ENCODE assay signal across 24 cellular contexts in the genomic region with DNA sequence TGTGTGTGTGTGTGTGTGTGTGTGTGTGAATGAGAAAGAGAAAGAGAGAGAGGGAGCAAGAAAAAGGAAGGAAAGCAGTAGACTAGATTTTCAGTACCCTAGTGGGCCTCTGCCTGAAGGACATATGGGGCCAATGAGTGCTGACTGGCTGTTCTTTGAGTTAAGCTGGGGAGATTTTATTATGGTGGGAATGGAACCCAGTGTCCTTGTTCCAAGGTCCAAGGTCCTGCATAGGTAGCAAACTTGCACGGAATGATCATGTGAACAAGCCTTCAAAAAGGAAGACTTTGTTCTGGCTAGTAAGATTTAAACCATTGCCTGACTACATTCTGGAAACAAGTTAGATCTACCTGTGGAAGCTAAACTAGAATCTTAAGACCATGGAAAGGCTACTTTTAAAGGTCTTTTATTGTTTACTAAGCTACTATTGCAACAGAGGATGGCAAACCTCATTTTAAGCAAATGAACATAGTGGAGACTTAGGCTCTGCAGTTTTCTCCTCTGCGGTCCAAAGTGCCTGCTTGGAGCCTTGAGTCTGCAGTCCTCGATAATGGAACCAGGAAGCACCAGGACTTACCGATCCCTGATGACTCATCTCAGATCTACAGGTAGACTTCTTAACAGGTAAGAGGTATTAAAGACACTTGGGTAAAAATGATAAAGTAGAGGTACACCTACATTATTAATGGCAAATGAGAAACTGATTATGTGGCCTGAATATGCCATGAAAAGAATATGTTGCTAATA. TPM values are rescaled to one million over a fixed set of nuclear protein-coding genes. Genes with fewer than 3 reads are reported as not detected.
A peak's percentile ranks its signal among the peaks of the same experiment; 100 is the strongest.
DNase-seq lines count a peak whose midpoint lies in the region; ATAC-seq and TF ChIP-seq lines count a peak whose summit lies in the region.
"Had no signal": no experiment of that assay in that cellular context is flagged by ENCODE, and none has a peak within 500 bp of the region (broad histone marks: within the 10 kb centered on the region; RNA-seq: fewer than 3 reads in every experiment).

No MANE protein-coding gene starts in this region.

- H3K9ac ChIP-seq in HCT116 (ENCODE audit: low read length) (no peak overlapping the region), colonic mucosa (ENCODE audit: low read depth in 2 of 2, low read length in 2 of 2) (no peak overlapping the region)
- H3K9ac ChIP-seq: BLaER1 treated with 17β-estradiol and CSF1 and Interleukin-3, amounts not matched to agents 10 nM and 100 nM; SK-N-SH had no signal

- no peaks in the 10 kb centered on the region for H3K9me3 Mint-ChIP-seq in type B pancreatic cell
- H3K9me3 Mint-ChIP-seq: CD4-positive, alpha-beta memory T cell; IgD-negative memory B cell had no signal

- H3K9me2 ChIP-seq in HCT116 (ENCODE audit: insufficient read depth) = no peaks in the 10 kb centered on the region
- H3K9me2 ChIP-seq: SK-N-SH had no signal

- intact Hi-C loops in HCT116 (cut with micrococcal nuclease) (no loop called here), colonic mucosa (cut with DNase I) (no loop called here), left colon (cut with DNase I, micrococcal nuclease) (no loop called here)

- no peaks in the 10 kb centered on the region for H3K36me3 ChIP-seq in HCT116 (ENCODE audit: control insufficient read depth in 1 of 2, insufficient read depth in 2 of 2, low read length in 2 of 2)
- no peaks in the 10 kb centered on the region for H3K36me3 ChIP-seq in colonic mucosa
- H3K36me3 ChIP-seq: BLaER1 treated with 17β-estradiol and CSF1 and Interleukin-3, amounts not matched to agents 10 nM and 100 nM had no signal

- no peak for TF ChIP-seq RAD21 in HCT116 (IDR thresholded peaks at IDR 0.05; ENCODE audit: low read depth)

- no peaks in the 10 kb centered on the region for H3K4me1 Mint-ChIP-seq in type B pancreatic cell (ENCODE audit: unreplicated experiment)
- H3K4me1 Mint-ChIP-seq: CD4-positive, alpha-beta memory T cell; IgD-negative memory B cell had no signal

- BruUV-seq in HCT116 (replicated peaks; lab: Mats Ljungman, UMichigan) = no TSS peak

- H3K79me2 ChIP-seq in HCT116 (ENCODE audit: insufficient read depth, low read length) = no peaks in the 10 kb centered on the region

- H2AFZ ChIP-seq in HCT116 (ENCODE audit: low read depth, low read length, poor library complexity, severe bottlenecking) = no peak overlapping the region

- H3K4me3 ChIP-seq in HCT116 (replicated peaks in 1 of 2; ENCODE audit: low read depth in 1 of 2, low read length in 2 of 2) = no peak overlapping the region
- H3K4me3 ChIP-seq in colonic mucosa = no peak overlapping the region
- H3K4me3 ChIP-seq: BLaER1 treated with 17β-estradiol and CSF1 and Interleukin-3, amounts not matched to agents 10 nM and 100 nM had no signal

- no peak overlapping the region for H3K27ac ChIP-seq in HCT116 (ENCODE audit: low read depth, low read length)
- peak overlapping the region; percentile 31 for H3K27ac ChIP-seq in colonic mucosa
- H3K27ac ChIP-seq: BLaER1 treated with 17β-estradiol and CSF1 and Interleukin-3, amounts not matched to agents 10 nM and 100 nM; RWPE1 had no signal

- TF ChIP-seq POLR2A in HCT116 (IDR thresholded peaks at IDR 0.05; ENCODE audit: borderline replicate concordance, extremely low read depth, insufficient read depth, insufficient read length) = no peak

- CTCF ChIA-PET in HCT116 (lab: Charles Lee) = interaction anchor here (0.7 kb wide), 1 partner anchor 12 kb away, joined by 3 read pairs; no protein-coding TSS in a partner anchor

- H3K27me3 ChIP-seq in HCT116 (ENCODE audit: insufficient read depth, low read length) = peaks cover 29% of the 10 kb centered on the region
- H3K27me3 ChIP-seq in colonic mucosa = no peaks in the 10 kb centered on the region
- H3K27me3 ChIP-seq: BLaER1 treated with 17β-estradiol and CSF1 and Interleukin-3, amounts not matched to agents 10 nM and 100 nM had no signal

- no peak for ATAC-seq in HCT116
- ATAC-seq in left colon = peak; percentile 96
- ATAC-seq in GM19328 (IDR thresholded peaks at IDR 0.05; ENCODE audit: unreplicated experiment) = no peak

- RAD21 ChIA-PET in HCT116 (lab: Charles Lee; ENCODE audit: low non-redundant PET in 1 of 2, low total read pairs in 2 of 2, uncharacterized antibody in 2 of 2, unreplicated experiment in 2 of 2) = no interaction called here

- H4K20me1 ChIP-seq in HCT116 (ENCODE audit: insufficient read depth) = no peaks in the 10 kb centered on the region
- H4K20me1 ChIP-seq: BLaER1 treated with 17β-estradiol and CSF1 and Interleukin-3, amounts not matched to agents 10 nM and 100 nM had no signal

- POLR2A ChIA-PET in HCT116 (lab: Charles Lee) = no interaction called here

- no peaks in the 10 kb centered on the region for H3K4me1 ChIP-seq in HCT116 (ENCODE audit: control insufficient read depth in 1 of 2, insufficient read depth in 2 of 2, low read length in 2 of 2)
- H3K4me1 ChIP-seq in colonic mucosa = no peaks in the 10 kb centered on the region
- H3K4me1 ChIP-seq: Caco-2 had no signal

- H3K4me3 Mint-ChIP-seq in type B pancreatic cell = no peak overlapping the region
- H3K4me3 Mint-ChIP-seq: CD4-positive, alpha-beta memory T cell; IgD-negative memory B cell had no signal

- H3K27ac Mint-ChIP-seq in type B pancreatic cell = no peak overlapping the region
- H3K27ac Mint-ChIP-seq: CD4-positive, alpha-beta memory T cell; IgD-negative memory B cell had no signal

- DNase-seq in HCT116 (ENCODE audit: low read depth, low spot score) (no peak), MV-4-11 (lab: John Stamatoyannopoulos, UW) (peak; percentile 30), colonic mucosa (peak; percentile 22), left colon (no peak), hippocampal formation (lab: John Stamatoyannopoulos, UW) (no peak), type B pancreatic cell (ENCODE audit: extremely low spot score, unreplicated experiment) (no peak), activated gamma-delta T cell (lab: John Stamatoyannopoulos, UW) (no peak)
- DNase-seq: ACHN; CD4-positive, alpha-beta memory T cell; DMS 273 treated with DMSO at 0.1 percent for 48 hours; Karpas-422; NCI-H1105; NCI-H146; NCI-H2029; NCI-H226; NCI-H510A treated with DMSO at 0.1 percent for 48 hours; NCI-H748 treated with DMSO at 0.1 percent for 48 hours; SIG-M5; SK-N-SH had no signal

- peaks cover 21% of the 10 kb centered on the region for H3K27me3 Mint-ChIP-seq in type B pancreatic cell

- H3K4me2 ChIP-seq in HCT116 (ENCODE audit: low read length) = no peak overlapping the region
- H3K4me2 ChIP-seq: SK-N-SH had no signal

- H3K36me3 Mint-ChIP-seq in type B pancreatic cell = no peaks in the 10 kb centered on the region
- H3K36me3 Mint-ChIP-seq: CD4-positive, alpha-beta memory T cell; IgD-negative memory B cell had no signal

- TF ChIP-seq CTCF in HCT116 (IDR thresholded peaks at IDR 0.05 in 2 of 3, conservative IDR thresholded peaks at IDR 0.05 in 1 of 3; ENCODE audit: borderline replicate concordance in 1 of 3, insufficient read depth in 1 of 3, low read depth in 2 of 3, low read length in 2 of 3) (no peak), colonic mucosa (IDR thresholded peaks at IDR 0.05) (no peak), type B pancreatic cell (conservative IDR thresholded peaks at IDR 0.05) (no peak)

- H3K9me3 ChIP-seq in HCT116 (ENCODE audit: control insufficient read depth in 1 of 2, insufficient read depth in 1 of 2, low read depth in 1 of 2, low read length in 2 of 2) (no peaks in the 10 kb centered on the region), colonic mucosa (no peaks in the 10 kb centered on the region)
- H3K9me3 ChIP-seq: BLaER1 treated with 17β-estradiol and CSF1 and Interleukin-3, amounts not matched to agents 10 nM and 100 nM; Caco-2; SK-N-SH had no signal

TF ChIP-seq in HCT116, 20 proteins besides CTCF, POLR2A, EP300 and RAD21 (continues in another document):
- TF ChIP-seq EZH2 (IDR thresholded peaks at IDR 0.05) = no peak
- no peak for TF ChIP-seq EGR1 (IDR thresholded peaks at IDR 0.05; ENCODE audit: low read depth)
- peak; percentile 42; the same call in 1 of the 2 replicates for TF ChIP-seq CBX3 (IDR thresholded peaks at IDR 0.05; ENCODE audit: low read depth)
- TF ChIP-seq REST (IDR thresholded peaks at IDR 0.05; ENCODE audit: low read depth) = no peak
- TF ChIP-seq ZNF274 (IDR thresholded peaks at IDR 0.05; ENCODE audit: low read depth, low read length) = no peak
- TF ChIP-seq MAX (IDR thresholded peaks at IDR 0.05) = no peak
- TF ChIP-seq, protein P1, sequence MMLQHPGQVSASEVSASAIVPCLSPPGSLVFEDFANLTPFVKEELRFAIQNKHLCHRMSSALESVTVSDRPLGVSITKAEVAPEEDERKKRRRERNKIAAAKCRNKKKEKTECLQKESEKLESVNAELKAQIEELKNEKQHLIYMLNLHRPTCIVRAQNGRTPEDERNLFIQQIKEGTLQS (IDR thresholded peaks at IDR 0.05) = no peak
- no peak for TF ChIP-seq SP1 (IDR thresholded peaks at IDR 0.05; ENCODE audit: low read depth)

RNA-seq across cellular contexts. Expression of gene GRAMD1B, which starts 10.2 kb away (rescaled TPM):
- total RNA-seq in HCT116 (2021; ENCODE audit: unreplicated experiment) (12.7 TPM), colonic mucosa (1 to 10 TPM; 1.7 to 1.9 TPM), left colon (1 to 10 TPM; 3.1 to 3.5 TPM), type B pancreatic cell (ENCODE audit: low replicate concordance) (2.6 and 15.2 TPM in 2 replicates)
- 5.2 and 6.2 TPM in 2 replicates for polyA plus RNA-seq in HCT116 (2012)
- polyA plus RNA-seq: IgD-negative memory B cell had no signal

Comparison
In these comparisons a context has a peak if more than half of its experiments do, and no peak if none do; other contexts are left out.
1. DNase-seq: peak in MV-4-11 (single experiment) and colonic mucosa (single experiment); none in HCT116 (single experiment), left colon (0 of 2), hippocampal formation (0 of 2), type B pancreatic cell (single experiment) and activated gamma-delta T cell (single experiment).